8 cellular contexts compared by ENCODE assay signal in genomic region chr16:3023415-3023668, GRCh38. TPM values are rescaled to one million over a fixed set of nuclear protein-coding genes. Genes with fewer than 3 reads are reported as not detected.
A peak's percentile ranks its signal among the peaks of the same experiment; 100 is the strongest.
DNase-seq lines count a peak whose midpoint lies in the region; ATAC-seq lines count a peak whose summit lies in the region.

No MANE protein-coding gene starts in this region.

- H3K4me1 Mint-ChIP-seq in CD8-positive, alpha-beta memory T cell, result peaks cover 42 to 64% (median 47%) of the 10 kb centered on the region in 3 donors
- peaks cover 57% of the 10 kb centered on the region for H3K4me1 Mint-ChIP-seq in activated T-cell treated with anti-CD3 and anti-CD28 coated beads, Interleukin-2, amount 50 U/mL, for 24 hours (ENCODE audit: low read depth)

- peaks cover 36% of the 10 kb centered on the region for H3K79me1 ChIP-seq in trophoblast cell (ENCODE audit: low read length)

- H2AK5ac ChIP-seq in trophoblast cell (ENCODE audit: low read length), result peak overlapping the region; percentile 80

- no peaks in the 10 kb centered on the region for H3K9me3 ChIP-seq in CD8-positive, alpha-beta memory T cell (ENCODE audit: low read length)
- H3K9me3 ChIP-seq in HUES48 (ENCODE audit: control insufficient read depth, insufficient read depth, low read length) (no peaks in the 10 kb centered on the region), trophoblast cell (ENCODE audit: insufficient read depth, low read depth, low read length) (no peaks in the 10 kb centered on the region)

- CTCF ChIA-PET in CD8-positive, alpha-beta memory T cell (lab: Charles Lee), result interaction anchor here (0.5 to 17.8 kb wide), 8 partner anchors 6 to 106 kb away, joined by 3 to 289 read pairs (median 5); partner anchors contain the start of gene CLDN9

- peak overlapping the region; percentile 97 for H4K91ac ChIP-seq in trophoblast cell (ENCODE audit: low read depth, low read length)

- H2BK120ac ChIP-seq in trophoblast cell (ENCODE audit: insufficient read depth, low read length, poor library complexity), result peak overlapping the region; percentile 67

- H2BK5ac ChIP-seq in trophoblast cell (ENCODE audit: low read depth, low read length, poor library complexity), result peak overlapping the region; percentile 96

- H3K27ac ChIP-seq in CD8-positive, alpha-beta memory T cell (ENCODE audit: low read depth, low read length), result peak overlapping the region; percentile 88
- H3K27ac ChIP-seq in HUES48 (ENCODE audit: low read depth, low read length) (peak overlapping the region; percentile 100), trophoblast cell (ENCODE audit: low read depth, low read length) (peak overlapping the region; percentile 100)

- no peak overlapping the region for H3K23ac ChIP-seq in trophoblast cell (ENCODE audit: low read length)

- POLR2A ChIA-PET in CD8-positive, alpha-beta memory T cell (lab: Charles Lee), result interaction anchor here (0.5 to 1.9 kb wide), 3 partner anchors 21 to 127 kb away, joined by 3 to 7 read pairs (median 4); partner anchors contain the start of gene ZNF213

- peaks cover 25% of the 10 kb centered on the region for H3K79me2 ChIP-seq in trophoblast cell (ENCODE audit: control insufficient read depth, insufficient read depth, low read length, poor library complexity)

- peak overlapping the region; percentile 88 for H3K4me3 ChIP-seq in CD8-positive, alpha-beta memory T cell (ENCODE audit: low read length)
- H3K4me3 ChIP-seq in HUES48 (ENCODE audit: low read depth, low read length), result peak overlapping the region; percentile 98
- H3K4me3 ChIP-seq in trophoblast cell (ENCODE audit: low read depth, low read length), result peak overlapping the region; percentile 75

- DNase-seq in CD8-positive, alpha-beta memory T cell, result peak in 1 of 5 donors; percentile 39
- DNase-seq in activated T-cell treated with anti-CD3 and anti-CD28 coated beads, Interleukin-2, amount 50 U/mL, for 24 hours, result peak; percentile 65
- DNase-seq in fibroblast of the conjunctiva (ENCODE audit: low read depth), result peak; percentile 72
- DNase-seq in trophoblast cell, result no peak
- no peak for DNase-seq in NCI-H2029 treated with DMSO at 0.1 percent for 48 hours (lab: John Stamatoyannopoulos, UW)
- no peak for DNase-seq in NCI-H187 treated with DMSO at 0.1 percent for 48 hours (lab: John Stamatoyannopoulos, UW)

- no peaks in the 10 kb centered on the region for H3K27me3 ChIP-seq in CD8-positive, alpha-beta memory T cell (ENCODE audit: insufficient read depth, low read length, poor library complexity, severe bottlenecking)
- H3K27me3 ChIP-seq in HUES48 (ENCODE audit: control insufficient read depth, insufficient read depth, low read length) (no peaks in the 10 kb centered on the region), trophoblast cell (ENCODE audit: insufficient read depth, low read length) (no peaks in the 10 kb centered on the region)

- no peak for ATAC-seq in GM21737 (IDR thresholded peaks at IDR 0.05; ENCODE audit: unreplicated experiment)

- H3K27me3 Mint-ChIP-seq in CD8-positive, alpha-beta memory T cell, result peaks cover 0 to 3% of the 10 kb centered on the region in 2 donors
- peaks cover 9% of the 10 kb centered on the region for H3K27me3 Mint-ChIP-seq in activated T-cell treated with anti-CD3 and anti-CD28 coated beads, Interleukin-2, amount 50 U/mL, for 24 hours

- H3K9ac ChIP-seq in HUES48 (ENCODE audit: low read depth, low read length), result peak overlapping the region; percentile 86
- peak overlapping the region; percentile 61 for H3K9ac ChIP-seq in trophoblast cell (ENCODE audit: low read length)

- H3K4ac ChIP-seq in trophoblast cell (ENCODE audit: low read depth, low read length), result peak overlapping the region; percentile 83

- peak overlapping the region; percentile 96 for H3K18ac ChIP-seq in trophoblast cell (ENCODE audit: low read length)

- peaks cover 43% of the 10 kb centered on the region for H3K4me1 ChIP-seq in CD8-positive, alpha-beta memory T cell (ENCODE audit: insufficient read depth, low read length)
- peaks cover 20% of the 10 kb centered on the region for H3K4me1 ChIP-seq in HUES48 (ENCODE audit: control insufficient read depth, insufficient read depth, low read length)
- peaks cover 20 to 22% of the 10 kb centered on the region in 2 experiments for H3K4me1 ChIP-seq in trophoblast cell (ENCODE audit: control insufficient read depth in 1 of 2, insufficient read depth in 2 of 2, low read length in 2 of 2)

- peak overlapping the region; percentile 87 to 98 (median 93) for H3K4me3 Mint-ChIP-seq in CD8-positive, alpha-beta memory T cell
- H3K4me3 Mint-ChIP-seq in activated T-cell treated with anti-CD3 and anti-CD28 coated beads, Interleukin-2, amount 50 U/mL, for 24 hours, result peak overlapping the region; percentile 88

- H4K8ac ChIP-seq in trophoblast cell (ENCODE audit: low read depth, low read length), result peak overlapping the region; percentile 82

- H3K27ac Mint-ChIP-seq in CD8-positive, alpha-beta memory T cell, result peak overlapping the region; percentile 78 to 97 (median 88)
- H3K27ac Mint-ChIP-seq in activated T-cell treated with anti-CD3 and anti-CD28 coated beads, Interleukin-2, amount 50 U/mL, for 24 hours, result peak overlapping the region; percentile 99

- H2BK12ac ChIP-seq in trophoblast cell (ENCODE audit: low read length), result peak overlapping the region; percentile 34

- peaks cover 0 to 22% (median 3%) of the 10 kb centered on the region in 3 donors for H3K36me3 Mint-ChIP-seq in CD8-positive, alpha-beta memory T cell
- H3K36me3 Mint-ChIP-seq in activated T-cell treated with anti-CD3 and anti-CD28 coated beads, Interleukin-2, amount 50 U/mL, for 24 hours (ENCODE audit: low read depth), result peaks cover 30% of the 10 kb centered on the region

- H4K12ac ChIP-seq in trophoblast cell (ENCODE audit: low read depth, low read length), result peak overlapping the region; percentile 82

- no CpG with 5 or more reads among the region's 6 CpGs for WGBS in trophoblast cell (ENCODE audit: extremely low coverage, insufficient coverage, insufficient read length)

- peaks cover 0 to 2% (median 0%) of the 10 kb centered on the region in 5 donors for H3K9me3 Mint-ChIP-seq in CD8-positive, alpha-beta memory T cell
- H3K9me3 Mint-ChIP-seq in activated T-cell treated with anti-CD3 and anti-CD28 coated beads, Interleukin-2, amount 50 U/mL, for 24 hours, result no peaks in the 10 kb centered on the region

- H3K36me3 ChIP-seq in CD8-positive, alpha-beta memory T cell (ENCODE audit: insufficient read depth, low read length), result peaks cover 7% of the 10 kb centered on the region
- H3K36me3 ChIP-seq in HUES48 (ENCODE audit: control insufficient read depth, insufficient read depth, low read length) (peaks cover 23% of the 10 kb centered on the region), trophoblast cell (ENCODE audit: control insufficient read depth in 1 of 2, insufficient read depth in 2 of 2, low read length in 2 of 2) (peaks cover 33 to 36% of the 10 kb centered on the region in 2 experiments)

- peak overlapping the region; percentile 65 for H2AFZ ChIP-seq in trophoblast cell (ENCODE audit: insufficient read depth, low read length, poor library complexity)

- peak overlapping the region; percentile 91 for H3K14ac ChIP-seq in trophoblast cell (ENCODE audit: low read length)

- peak overlapping the region; percentile 80 for H3K4me2 ChIP-seq in trophoblast cell (ENCODE audit: low read length)

RNA-seq across cellular contexts. Expression of gene HCFC1R1, which starts 0.4 kb away (rescaled TPM):
- 10 to 100 TPM; 25.6 to 26.3 TPM for total RNA-seq in CD8-positive, alpha-beta memory T cell
- 23.7 TPM for polyA plus RNA-seq in CD8-positive, alpha-beta memory T cell
- polyA plus RNA-seq in trophoblast cell (2013), result 124 TPM in 2 replicates

RNA-seq across cellular contexts. Expression of gene THOC6, which starts 0.5 kb away (rescaled TPM):
- total RNA-seq in CD8-positive, alpha-beta memory T cell, result 10 to 100 TPM; 56.8 to 59.4 TPM
- polyA plus RNA-seq in CD8-positive, alpha-beta memory T cell, result 46.2 TPM
- 26.2 and 26.7 TPM in 2 replicates for polyA plus RNA-seq in trophoblast cell (2013)

RNA-seq across cellular contexts. Expression of gene TNFRSF12A, which starts 3.2 kb away (rescaled TPM):
- 1 to 10 TPM; 3.7 to 4.5 TPM for total RNA-seq in CD8-positive, alpha-beta memory T cell
- 2.1 TPM for polyA plus RNA-seq in CD8-positive, alpha-beta memory T cell
- 120 and 121 TPM in 2 replicates for polyA plus RNA-seq in trophoblast cell (2013)

RNA-seq across cellular contexts. Expression of gene CLDN6, which starts 5.4 kb away (rescaled TPM):
- not detected for total RNA-seq in CD8-positive, alpha-beta memory T cell
- not detected for polyA plus RNA-seq in CD8-positive, alpha-beta memory T cell
- 719 and 729 TPM in 2 replicates for polyA plus RNA-seq in trophoblast cell (2013)

RNA-seq across cellular contexts. Expression of gene CLDN9, which starts 10.6 kb away (rescaled TPM):
- total RNA-seq in CD8-positive, alpha-beta memory T cell, result not detected
- not detected for polyA plus RNA-seq in CD8-positive, alpha-beta memory T cell
- polyA plus RNA-seq in trophoblast cell (2013), result 0.40 and 0.62 TPM in 2 replicates

Comparison
In these comparisons a context has a peak if more than half of its experiments do, and no peak if none do; other contexts are left out.
1. DNase-seq: peak in activated T-cell treated with anti-CD3 and anti-CD28 coated beads, Interleukin-2, amount 50 U/mL, for 24 hours (single experiment) and fibroblast of the conjunctiva (single experiment); none in trophoblast cell (0 of 2), NCI-H2029 treated with DMSO at 0.1 percent for 48 hours (single experiment) and NCI-H187 treated with DMSO at 0.1 percent for 48 hours (single experiment).
2. Peak in every context shown above with its lines, with median percentiles within 50 percentile points of each other: H3K27ac ChIP-seq and H3K4me3 ChIP-seq.